In the genomic region with DNA sequence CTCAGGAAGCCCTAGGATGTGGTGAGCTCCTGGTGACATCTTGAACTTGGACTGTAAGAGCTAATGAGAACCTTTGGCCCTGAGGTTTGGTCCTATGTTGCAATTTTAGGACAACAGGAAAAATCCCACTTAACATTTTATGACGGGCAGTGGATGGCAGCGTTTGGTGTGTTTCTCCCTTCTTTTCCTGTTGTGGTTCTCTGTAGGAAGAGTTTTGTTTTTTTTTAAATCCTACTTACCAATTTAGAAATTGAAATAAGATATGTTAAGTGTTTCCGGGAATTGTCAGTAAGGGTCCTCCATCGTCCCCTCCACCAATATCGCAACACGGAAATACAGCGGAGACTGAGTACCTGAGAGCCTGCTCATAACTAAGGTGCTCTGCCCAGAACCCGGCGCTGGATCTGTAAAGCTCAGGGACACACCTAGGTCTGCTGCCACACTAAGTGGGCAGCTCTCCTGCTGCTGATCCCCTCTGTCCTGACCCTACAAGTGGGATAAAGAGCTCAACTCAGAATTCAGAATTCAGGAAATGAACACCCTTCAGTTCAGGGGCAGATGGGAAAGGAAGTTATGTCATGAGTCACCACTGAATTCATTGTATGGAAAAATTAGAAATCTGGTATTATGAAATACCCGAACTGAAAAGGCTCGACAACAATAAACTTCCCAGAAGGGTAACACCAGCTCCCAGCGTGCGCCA, we compare ENCODE assay signal across 17 cellular contexts. TPM values are rescaled to one million over a fixed set of nuclear protein-coding genes. Genes with fewer than 3 reads are reported as not detected.
DNase-seq lines count a peak whose midpoint lies in the region; ATAC-seq and TF ChIP-seq lines count a peak whose summit lies in the region.
"Had no signal": no experiment of that assay in that cellular context is flagged by ENCODE, and none has a peak within 500 bp of the region (broad histone marks: within the 10 kb centered on the region; RNA-seq: fewer than 3 reads in every experiment).

No MANE protein-coding gene starts in this region.

- H4K91ac ChIP-seq in IMR-90 (ENCODE audit: insufficient read depth, low read depth, low read length): no peak overlapping the region; the same call in 1 of the 2 replicates

- H3K4me1 ChIP-seq in IMR-90 (ENCODE audit: control insufficient read depth, insufficient read depth, low read length): peaks cover 4% of the 10 kb centered on the region; the same call in 1 of the 2 replicates
- H3K4me1 ChIP-seq in PC-9 (replicated peaks; ENCODE audit: insufficient read depth): peaks cover 34% of the 10 kb centered on the region
- no peaks in the 10 kb centered on the region for H3K4me1 ChIP-seq in osteoblast (ENCODE audit: insufficient read depth, low read length)
- H3K4me1 ChIP-seq: prostate gland had no signal

- no peaks in the 10 kb centered on the region for H3K79me2 ChIP-seq in PC-9 (ENCODE audit: low read depth)
- no peaks in the 10 kb centered on the region for H3K79me2 ChIP-seq in osteoblast (ENCODE audit: insufficient read depth, low read length)

- no peak overlapping the region for H2BK20ac ChIP-seq in IMR-90 (ENCODE audit: low read depth, low read length)

- peak overlapping the region in 1 of 2 experiments; percentile 58; a peak in 2 of 4 replicates for H4K8ac ChIP-seq in IMR-90 (ENCODE audit: low read depth in 2 of 2, low read length in 2 of 2)

- H3K9me1 ChIP-seq in IMR-90 (ENCODE audit: insufficient read depth, low read length): 0 out of 2 replicates have a peak, but pooled peaks cover 4% of the 10 kb centered on the region

- H3K4me3 ChIP-seq in IMR-90 (ENCODE audit: insufficient read depth, low read depth, low read length): no peak overlapping the region
- no peak overlapping the region for H3K4me3 ChIP-seq in PC-9
- no peak overlapping the region for H3K4me3 ChIP-seq in osteoblast (ENCODE audit: insufficient read depth, low read length)
- H3K4me3 ChIP-seq: prostate gland had no signal

- no peak overlapping the region for H3K23ac ChIP-seq in IMR-90 (ENCODE audit: low read depth, low read length)

- H3F3A ChIP-seq in PC-9 (ENCODE audit: insufficient read depth, low read depth): peaks cover 12% of the 10 kb centered on the region; the same call in 1 of the 2 replicates

- H2BK15ac ChIP-seq in IMR-90 (ENCODE audit: low read depth, low read length): peak overlapping the region; percentile 40; the same call in 1 of the 3 replicates

- ATAC-seq in IMR-90 (ENCODE audit: low read depth) (no peak), GM18519 (IDR thresholded peaks at IDR 0.05; ENCODE audit: low FRiP score, unreplicated experiment) (no peak), GM21367 (IDR thresholded peaks at IDR 0.05; ENCODE audit: unreplicated experiment) (no peak)
- ATAC-seq: left lobe of liver; naive thymus-derived CD4-positive, alpha-beta T cell; stimulated activated naive B cell treated with anti-CD40 and anti-IgM and Interleukin-4, amounts not matched to agents 10 μg/mL and 1 μg/mL and 100 μg/mL, for 72 hours had no signal

- no peak overlapping the region for H2BK5ac ChIP-seq in IMR-90 (ENCODE audit: low read depth, low read length, poor library complexity, severe bottlenecking)

- H3K9ac ChIP-seq in IMR-90 (ENCODE audit: low read depth, low read length): no peak overlapping the region

- CTCF ChIA-PET in IMR-90 (lab: Yijun Ruan, JAX) (no interaction called here), PC-9 (lab: Charles Lee) (interaction anchor here (1.4 kb wide), 1 partner anchor 20 kb away, joined by 6 read pairs; no protein-coding TSS in a partner anchor)

- H2AK5ac ChIP-seq in IMR-90 (ENCODE audit: low read depth, low read length): no peak overlapping the region

- H3K27ac ChIP-seq in IMR-90 (ENCODE audit: insufficient read depth, low read length) (no peak overlapping the region), PC-9 (peak overlapping the region; percentile 61), epithelial cell of prostate (peak overlapping the region; percentile 12), osteoblast (ENCODE audit: low read depth, low read length) (no peak overlapping the region)
- H3K27ac ChIP-seq: prostate gland had no signal

- DNase-seq in IMR-90 (peak; percentile 28), PC-9 (peak in 1 of 2 experiments; percentile 55), epithelial cell of prostate (ENCODE audit: low read depth, low spot score) (no peak), osteoblast (ENCODE audit: insufficient read length, low spot score, missing footprints) (no peak), DMS 273 treated with DMSO at 0.1 percent for 48 hours (lab: John Stamatoyannopoulos, UW) (no peak)
- DNase-seq: activated CD4-positive, alpha-beta T cell treated with anti-CD3 and anti-CD28 coated beads, Interleukin-2, amount 10 ng/mL, durations not matched to agents 7 days and 5 days; activated naive CD4-positive, alpha-beta T cell treated with anti-CD3 and anti-CD28 coated beads, Interleukin-2, amount 50 U/mL, for 16 hours; C1 segment of cervical spinal cord; naive thymus-derived CD4-positive, alpha-beta T cell; NK-92 treated with Interleukin-12 subunit alpha and Interleukin-12 subunit beta, amount 100 ng/mL, for 24 hours; stimulated activated CD4-positive, alpha-beta T cell treated with anti-CD3 and anti-CD28 coated beads, Interleukin-12 subunit alpha, Interleukin-12 subunit beta, amount 100 ng/mL, for 4 hours; stimulated activated naive B cell treated with anti-CD40 and anti-IgM and Interleukin-4, amounts not matched to agents 10 μg/mL and 1 μg/mL and 100 μg/mL, for 72 hours; trophoblast cell had no signal

- H3K79me1 ChIP-seq in IMR-90 (ENCODE audit: low read depth in 1 of 2, low read length in 2 of 2): no peaks in the 10 kb centered on the region

- H2AFZ ChIP-seq in IMR-90 (replicated peaks; ENCODE audit: low read length, poor library complexity) (peak overlapping the region; percentile 89), PC-9 (0 out of 2 replicates have a peak overlapping the region, but pooled peaks have one; percentile 59), osteoblast (ENCODE audit: low read length) (peak overlapping the region; percentile 93)

- H4K20me1 ChIP-seq in IMR-90 (ENCODE audit: insufficient read depth, low read length) (no peaks in the 10 kb centered on the region), PC-9 (ENCODE audit: insufficient read depth) (no peaks in the 10 kb centered on the region), osteoblast (ENCODE audit: insufficient read depth, low read length) (no peaks in the 10 kb centered on the region)

- H3K27me3 ChIP-seq in IMR-90 (ENCODE audit: control insufficient read depth, insufficient read depth, low read length) (no peaks in the 10 kb centered on the region), PC-9 (ENCODE audit: insufficient read depth, low read depth) (no peaks in the 10 kb centered on the region), osteoblast (ENCODE audit: insufficient read depth, low read length) (no peaks in the 10 kb centered on the region)

- TF ChIP-seq CTCF in IMR-90 (conservative IDR thresholded peaks at IDR 0.05; ENCODE audit: low read depth, low read length) (no peak), PC-9 (conservative IDR thresholded peaks at IDR 0.05) (no peak), osteoblast (IDR thresholded peaks at IDR 0.05; ENCODE audit: extremely low read depth, low read depth, low read length) (no peak)

- no peak for TF ChIP-seq POLR2A in IMR-90 (IDR thresholded peaks at IDR 0.05; ENCODE audit: low read depth, low read length)

- H2AK9ac ChIP-seq in IMR-90 (replicated peaks; ENCODE audit: low read depth, low read length, poor library complexity): peak overlapping the region; percentile 48

- intact Hi-C loops in IMR-90 (cut with micrococcal nuclease): no loop called here
- intact Hi-C loops in PC-9 (cut with micrococcal nuclease; ENCODE audit: unreplicated experiment): no loop called here

- POLR2A ChIA-PET in IMR-90 (lab: Charles Lee; ENCODE audit: unreplicated experiment) (no interaction called here), PC-9 (lab: Charles Lee; ENCODE audit: unreplicated experiment) (interaction anchor here (0.6 kb wide), 1 partner anchor 23 kb away, joined by 3 read pairs; no protein-coding TSS in a partner anchor)

- H3K4me2 ChIP-seq in IMR-90 (ENCODE audit: low read depth, low read length) (no peak overlapping the region), PC-9 (no peak overlapping the region), osteoblast (ENCODE audit: insufficient read depth, low read length) (peak overlapping the region; percentile 7)

- no peaks in the 10 kb centered on the region for H3K36me3 ChIP-seq in IMR-90 (ENCODE audit: control insufficient read depth, insufficient read depth, low read length)
- H3K36me3 ChIP-seq in PC-9 (ENCODE audit: low read depth): no peaks in the 10 kb centered on the region
- no peaks in the 10 kb centered on the region for H3K36me3 ChIP-seq in osteoblast (ENCODE audit: insufficient read depth, low read length)
- H3K36me3 ChIP-seq: prostate gland had no signal

- no peak overlapping the region for H3K4ac ChIP-seq in IMR-90 (ENCODE audit: low read depth, low read length)

- BruUV-seq in IMR-90 (replicated peaks; lab: Mats Ljungman, UMichigan) (no TSS peak), PC-9 (replicated peaks; lab: Mats Ljungman, UMichigan) (TSS peak; percentile 81)

- H4K5ac ChIP-seq in IMR-90 (ENCODE audit: low read depth, low read length): no peak overlapping the region

- H3K9me3 ChIP-seq in IMR-90 (ENCODE audit: control insufficient read depth, insufficient read depth, low read length): no peaks in the 10 kb centered on the region
- no peaks in the 10 kb centered on the region for H3K9me3 ChIP-seq in PC-9 (ENCODE audit: insufficient read depth, low read depth)
- H3K9me3 ChIP-seq in osteoblast (ENCODE audit: low read depth, low read length): no peaks in the 10 kb centered on the region
- H3K9me3 ChIP-seq: prostate gland had no signal

- dilution Hi-C loops in IMR-90 (cut with HindIII; ENCODE audit: low sequenced_read_pairs, unreplicated experiment): no loop called here

- no peak overlapping the region; the same call in 1 of the 2 replicates for H3K14ac ChIP-seq in IMR-90 (replicated peaks; ENCODE audit: low read depth, low read length)

- TF ChIP-seq RAD21 in IMR-90 (IDR thresholded peaks at IDR 0.05; ENCODE audit: low read length): no peak

- in situ Hi-C loops in IMR-90 (cut with MboI; ENCODE audit: low sequenced_read_pairs): no loop called here

- no peak overlapping the region; the same call in 1 of the 2 replicates for H2BK120ac ChIP-seq in IMR-90 (ENCODE audit: low read depth, low read length)

- WGBS in IMR-90 (ENCODE audit: extremely low coverage in 2 of 2, insufficient read length in 1 of 2), 2 experiments: 100% methylated on average over 5 of the region's 13 CpGs; no CpG with 5 or more reads in 1 of the 2 experiments

- no peaks in the 10 kb centered on the region for H3K9me2 ChIP-seq in PC-9 (ENCODE audit: insufficient read depth)

- H3K18ac ChIP-seq in IMR-90 (ENCODE audit: low read depth, low read length): no peak overlapping the region; the same call in 1 of the 2 replicates

- no peak overlapping the region for H3K56ac ChIP-seq in IMR-90 (ENCODE audit: extremely low read depth, insufficient read depth, low read length)

TF ChIP-seq in IMR-90, 13 proteins besides CTCF, POLR2A, EP300 and RAD21 (continues in another document):
- 0 out of 2 replicates have a peak, but pooled peaks have one; percentile 3 for TF ChIP-seq CEBPB (IDR thresholded peaks at IDR 0.05; ENCODE audit: low read depth, low read length)

RNA-seq across cellular contexts. Expression of a gene that starts 9.2 kb away (rescaled TPM):
- total RNA-seq in IMR-90 (2012; rRNA removed) (1.4 TPM in 2 replicates), PC-9 (2021) (66.6 and 87.5 TPM in 2 replicates), osteoblast (4.4 and 6.9 TPM in 2 replicates)
- polyA plus RNA-seq in IMR-90 (2012; rRNA removed): 2.0 and 2.1 TPM in 2 replicates
- 2.3 and 2.7 TPM in 2 replicates for polyA plus RNA-seq in IMR-90 (2012; cell fraction: cytosol; rRNA removed)
- polyA plus RNA-seq in IMR-90 (2012; cell fraction: nucleus; rRNA removed; ENCODE audit: low replicate concordance): 1.8 and 3.5 TPM in 2 replicates

Comparison
In these comparisons a context has a peak if more than half of its experiments do, and no peak if none do; other contexts are left out.
1. H3K27ac ChIP-seq: peak in PC-9 (single experiment) and epithelial cell of prostate (single experiment); none in IMR-90 (single experiment) and osteoblast (single experiment).
2. Peak in every context shown above with its lines, with median percentiles within 50 percentile points of each other: H2AFZ ChIP-seq.